ENCODE assay signal across 8 cellular contexts in genomic region chr9:21995652-21996275, GRCh38. TPM values are rescaled to one million over a fixed set of nuclear protein-coding genes. Genes with fewer than 3 reads are reported as not detected.
A peak's percentile ranks its signal among the peaks of the same experiment; 100 is the strongest.
DNase-seq lines count a peak whose midpoint lies in the region; ATAC-seq and TF ChIP-seq lines count a peak whose summit lies in the region.

No MANE protein-coding gene starts in this region.

- H3K9me2 ChIP-seq in HCT116 (ENCODE audit: insufficient read depth), result no peaks in the 10 kb centered on the region

- RAD21 ChIA-PET in HCT116 (lab: Charles Lee; ENCODE audit: low non-redundant PET in 1 of 2, low total read pairs in 2 of 2, uncharacterized antibody in 2 of 2, unreplicated experiment in 2 of 2), result no interaction called here

- peak; percentile 51 for DNase-seq in GM12865 (ENCODE audit: low read depth)
- no peak for DNase-seq in HCT116 (ENCODE audit: low read depth, low spot score)
- DNase-seq in Peyer's patch, result peak; percentile 40 to 80 (median 72)
- DNase-seq in dermis blood vessel endothelial cell, result peak; percentile 71
- DNase-seq in lower leg skin (ENCODE audit: low spot score in 2 of 2), result peak; percentile 19 to 88
- DNase-seq in NOMO-1 (lab: John Stamatoyannopoulos, UW; ENCODE audit: unreplicated experiment in 2 of 2), result no peak

- peak overlapping the region; percentile 91 for H3K4me2 ChIP-seq in HCT116 (ENCODE audit: low read length)

- peak overlapping the region; percentile 86 for H3K9ac ChIP-seq in HCT116 (ENCODE audit: low read length)
- H3K9ac ChIP-seq in subcutaneous abdominal adipose tissue (ENCODE audit: low read length in 5 of 5), result peak overlapping the region; percentile 48 to 81 (median 73)

- H3K4me1 ChIP-seq in HCT116 (ENCODE audit: control insufficient read depth in 1 of 2, insufficient read depth in 2 of 2, low read length in 2 of 2), result peaks cover 4 to 19% of the 10 kb centered on the region in 2 experiments; a peak in 3 of 4 replicates
- peaks cover 0 to 10% (median 0%) of the 10 kb centered on the region in 4 donors for H3K4me1 ChIP-seq in Peyer's patch
- peaks cover 5 to 25% (median 15%) of the 10 kb centered on the region in 5 donors for H3K4me1 ChIP-seq in subcutaneous abdominal adipose tissue (ENCODE audit: control insufficient read depth in 5 of 5, insufficient read depth in 5 of 5, low read length in 5 of 5)

- peak overlapping the region; percentile 76 for H3K4me3 ChIP-seq in GM12865 (ENCODE audit: low read depth, low read length)
- peak overlapping the region; percentile 79 to 81 for H3K4me3 ChIP-seq in HCT116 (replicated peaks in 1 of 2; ENCODE audit: low read depth in 1 of 2, low read length in 2 of 2)
- peak overlapping the region; percentile 79 to 84 (median 82) for H3K4me3 ChIP-seq in Peyer's patch
- H3K4me3 ChIP-seq in lower leg skin (ENCODE audit: low read depth, poor library complexity, severe bottlenecking), result peak overlapping the region; percentile 63
- H3K4me3 ChIP-seq in subcutaneous abdominal adipose tissue (ENCODE audit: low read depth in 1 of 5, low read length in 5 of 5), result peak overlapping the region; percentile 90 to 94 (median 93)

- intact Hi-C loops in HCT116 (cut with micrococcal nuclease), result no loop called here
- intact Hi-C loops in lower leg skin (cut with DNase I; ENCODE audit: low total_unique reads), result no loop called here

- no peak for TF ChIP-seq POLR2A in HCT116 (IDR thresholded peaks at IDR 0.05; ENCODE audit: borderline replicate concordance, extremely low read depth, insufficient read depth, insufficient read length)
- no peak for TF ChIP-seq POLR2A in Peyer's patch (IDR thresholded peaks at IDR 0.05)
- no peak for TF ChIP-seq POLR2A in lower leg skin (IDR thresholded peaks at IDR 0.05)

- H2AFZ ChIP-seq in HCT116 (ENCODE audit: low read depth, low read length, poor library complexity, severe bottlenecking), result peak overlapping the region; percentile 59

- H3K27ac ChIP-seq in HCT116 (ENCODE audit: low read depth, low read length), result peak overlapping the region; percentile 89
- H3K27ac ChIP-seq in Peyer's patch, result peak overlapping the region; percentile 87 to 93 (median 89)
- peak overlapping the region; percentile 65 for H3K27ac ChIP-seq in subcutaneous abdominal adipose tissue (ENCODE audit: low read depth, low read length)

- H3K79me2 ChIP-seq in HCT116 (ENCODE audit: insufficient read depth, low read length), result peaks cover 50% of the 10 kb centered on the region

- POLR2A ChIA-PET in HCT116 (lab: Charles Lee), result interaction anchor here (1.4 kb wide), 1 partner anchor 13 kb away, joined by 4 read pairs; the partner anchor contains the start of gene CDKN2B

- TF ChIP-seq CTCF in GM12865 (IDR thresholded peaks at IDR 0.05; ENCODE audit: insufficient read depth, low read depth, low read length, missing control alignments), result peak; percentile 23
- TF ChIP-seq CTCF in HCT116 (IDR thresholded peaks at IDR 0.05 in 2 of 3, conservative IDR thresholded peaks at IDR 0.05 in 1 of 3; ENCODE audit: borderline replicate concordance in 1 of 3, insufficient read depth in 1 of 3, low read depth in 2 of 3, low read length in 2 of 3), result peak in 1 of 3 experiments; percentile 22; a peak in 1 of 6 replicates
- peak in 3 of 6 experiments; percentile 22 to 34 (median 23) for TF ChIP-seq CTCF in Peyer's patch (IDR thresholded peaks at IDR 0.05)
- no peak for TF ChIP-seq CTCF in lower leg skin (IDR thresholded peaks at IDR 0.05)

- WGBS in lower leg skin, 2 donors, result 17 to 26% methylated on average over 44 to 47 of the region's 51 CpGs

- no peaks in the 10 kb centered on the region for H4K20me1 ChIP-seq in HCT116 (ENCODE audit: insufficient read depth)

- H3K27me3 ChIP-seq in HCT116 (ENCODE audit: insufficient read depth, low read length) (no peaks in the 10 kb centered on the region), Peyer's patch (no peaks in the 10 kb centered on the region), subcutaneous abdominal adipose tissue (ENCODE audit: control insufficient read depth in 5 of 5, insufficient read depth in 4 of 5, low read length in 5 of 5) (peaks cover 0 to 17% (median 8%) of the 10 kb centered on the region in 5 donors)

- BruUV-seq in HCT116 (replicated peaks; lab: Mats Ljungman, UMichigan), result TSS peak; percentile 41

- no peaks in the 10 kb centered on the region for H3K36me3 ChIP-seq in HCT116 (ENCODE audit: control insufficient read depth in 1 of 2, insufficient read depth in 2 of 2, low read length in 2 of 2)
- H3K36me3 ChIP-seq in Peyer's patch, result no peaks in the 10 kb centered on the region
- H3K36me3 ChIP-seq in subcutaneous abdominal adipose tissue (ENCODE audit: control insufficient read depth in 5 of 5, insufficient read depth in 5 of 5, low read length in 5 of 5), result no peaks in the 10 kb centered on the region

- TF ChIP-seq RAD21 in HCT116 (IDR thresholded peaks at IDR 0.05; ENCODE audit: low read depth), result peak; percentile 33; the same call in 1 of the 2 replicates

- H3K9me3 ChIP-seq in HCT116 (ENCODE audit: control insufficient read depth in 1 of 2, insufficient read depth in 1 of 2, low read depth in 1 of 2, low read length in 2 of 2), result no peaks in the 10 kb centered on the region
- no peaks in the 10 kb centered on the region for H3K9me3 ChIP-seq in Peyer's patch
- H3K9me3 ChIP-seq in subcutaneous abdominal adipose tissue (ENCODE audit: control insufficient read depth in 5 of 5, low read length in 5 of 5), result no peaks in the 10 kb centered on the region

- peak; percentile 34 for ATAC-seq in HCT116
- ATAC-seq in HG03520 (IDR thresholded peaks at IDR 0.05; ENCODE audit: unreplicated experiment), result no peak

- CTCF ChIA-PET in HCT116 (lab: Charles Lee), result interaction anchor here (3.2 kb wide), 1 partner anchor 13 kb away, joined by 36 read pairs; the partner anchor contains the start of gene CDKN2B

TF ChIP-seq in HCT116, 20 proteins besides CTCF, POLR2A, EP300 and RAD21:
- peak; percentile 98 for TF ChIP-seq ZFX (IDR thresholded peaks at IDR 0.05)
- TF ChIP-seq MAX (IDR thresholded peaks at IDR 0.05), result 0 out of 2 replicates have a peak, but pooled peaks have one; percentile 7
- TF ChIP-seq, protein P1, sequence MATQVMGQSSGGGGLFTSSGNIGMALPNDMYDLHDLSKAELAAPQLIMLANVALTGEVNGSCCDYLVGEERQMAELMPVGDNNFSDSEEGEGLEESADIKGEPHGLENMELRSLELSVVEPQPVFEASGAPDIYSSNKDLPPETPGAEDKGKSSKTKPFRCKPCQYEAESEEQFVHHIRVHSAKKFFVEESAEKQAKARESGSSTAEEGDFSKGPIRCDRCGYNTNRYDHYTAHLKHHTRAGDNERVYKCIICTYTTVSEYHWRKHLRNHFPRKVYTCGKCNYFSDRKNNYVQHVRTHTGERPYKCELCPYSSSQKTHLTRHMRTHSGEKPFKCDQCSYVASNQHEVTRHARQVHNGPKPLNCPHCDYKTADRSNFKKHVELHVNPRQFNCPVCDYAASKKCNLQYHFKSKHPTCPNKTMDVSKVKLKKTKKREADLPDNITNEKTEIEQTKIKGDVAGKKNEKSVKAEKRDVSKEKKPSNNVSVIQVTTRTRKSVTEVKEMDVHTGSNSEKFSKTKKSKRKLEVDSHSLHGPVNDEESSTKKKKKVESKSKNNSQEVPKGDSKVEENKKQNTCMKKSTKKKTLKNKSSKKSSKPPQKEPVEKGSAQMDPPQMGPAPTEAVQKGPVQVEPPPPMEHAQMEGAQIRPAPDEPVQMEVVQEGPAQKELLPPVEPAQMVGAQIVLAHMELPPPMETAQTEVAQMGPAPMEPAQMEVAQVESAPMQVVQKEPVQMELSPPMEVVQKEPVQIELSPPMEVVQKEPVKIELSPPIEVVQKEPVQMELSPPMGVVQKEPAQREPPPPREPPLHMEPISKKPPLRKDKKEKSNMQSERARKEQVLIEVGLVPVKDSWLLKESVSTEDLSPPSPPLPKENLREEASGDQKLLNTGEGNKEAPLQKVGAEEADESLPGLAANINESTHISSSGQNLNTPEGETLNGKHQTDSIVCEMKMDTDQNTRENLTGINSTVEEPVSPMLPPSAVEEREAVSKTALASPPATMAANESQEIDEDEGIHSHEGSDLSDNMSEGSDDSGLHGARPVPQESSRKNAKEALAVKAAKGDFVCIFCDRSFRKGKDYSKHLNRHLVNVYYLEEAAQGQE (IDR thresholded peaks at IDR 0.05; ENCODE audit: low read depth), result no peak

RNA-seq across cellular contexts. Expression of gene CDKN2B-AS1, which starts 1.2 kb away (rescaled TPM):
- total RNA-seq in HCT116 (2021; ENCODE audit: unreplicated experiment) (1.7 TPM), Peyer's patch (100 to 1,000 TPM in 1 of 4 donors, 10 to 100 TPM in 3; 22.7 to 129 (median 52.0) TPM), dermis blood vessel endothelial cell (0.28 and 2.2 TPM in 2 replicates), lower leg skin (under 1 TPM in 1 of 4 donors, not detected in 3; 0.49 TPM)
- polyA plus RNA-seq in HCT116 (2012), result 0.81 and 1.1 TPM in 2 replicates

RNA-seq across cellular contexts. Expression of gene CDKN2A, which starts 1.6 kb away (rescaled TPM):
- total RNA-seq in HCT116 (2021; ENCODE audit: unreplicated experiment) (89.7 TPM), Peyer's patch (10 to 100 TPM in 3 of 4 donors, not detected in 1; 12.9 to 37.1 (median 20.8) TPM), dermis blood vessel endothelial cell (1.0 and 1.3 TPM in 2 replicates), lower leg skin (1 to 10 TPM in 3 of 4 donors, not detected in 1; 1.8 to 3.9 (median 1.9) TPM)
- 52.1 and 57.0 TPM in 2 replicates for polyA plus RNA-seq in HCT116 (2012)

RNA-seq across cellular contexts. Expression of gene CDKN2B, which starts 13.3 kb away (rescaled TPM):
- 9.8 TPM for total RNA-seq in HCT116 (2021; ENCODE audit: unreplicated experiment)
- 6.4 and 8.4 TPM in 2 replicates for polyA plus RNA-seq in HCT116 (2012)
- total RNA-seq in Peyer's patch, result 100 to 1,000 TPM in 3 of 4 donors, 10 to 100 TPM in 1; 15.7 to 375 (median 228) TPM
- total RNA-seq in dermis blood vessel endothelial cell, result 1.9 and 2.4 TPM in 2 replicates
- 10 to 100 TPM; 37.6 to 83.2 (median 55.0) TPM for total RNA-seq in lower leg skin

Comparison
In these comparisons a context has a peak if more than half of its experiments do, and no peak if none do; other contexts are left out.
1. DNase-seq: peak in GM12865 (single experiment), Peyer's patch (3 of 3), dermis blood vessel endothelial cell (single experiment) and lower leg skin (2 of 2); none in HCT116 (single experiment) and NOMO-1 (0 of 2).
2. Peak in every context shown above with its lines, with median percentiles within 50 percentile points of each other: H3K4me3 ChIP-seq and H3K27ac ChIP-seq.